In the genomic region with DNA sequence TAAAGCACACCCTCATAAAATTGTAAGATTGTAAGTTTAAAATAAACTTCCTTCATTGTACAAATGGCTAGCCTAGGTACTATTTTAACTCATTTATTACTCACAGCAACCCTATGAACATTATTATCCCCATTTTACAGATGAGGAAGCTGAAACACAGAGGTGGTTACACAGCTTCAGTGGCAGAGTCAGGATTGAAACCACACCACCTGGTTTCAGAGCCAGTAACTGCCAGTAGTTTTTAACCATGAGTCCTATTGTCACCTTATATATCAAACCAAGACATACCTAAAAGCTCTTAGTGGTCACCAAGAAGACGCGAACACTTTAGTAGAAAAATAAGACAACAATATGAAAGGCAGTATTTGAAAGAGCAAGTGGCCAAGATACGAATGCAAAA, we compare ENCODE assay signal across 4 cellular contexts. TPM values are rescaled to one million over a fixed set of nuclear protein-coding genes. Genes with fewer than 3 reads are reported as not detected.
"Had no signal": no experiment of that assay in that cellular context is flagged by ENCODE, and none has a peak within 500 bp of the region (broad histone marks: within the 10 kb centered on the region; RNA-seq: fewer than 3 reads in every experiment).

No MANE protein-coding gene starts in this region.

- H3K4me3 ChIP-seq: GM12878 had no signal

- ATAC-seq: GM12878 had no signal

- DNase-seq: GDM1, GF-D8 had no signal

RNA-seq across cellular contexts. Expression of a gene that starts 16.1 kb away (rescaled TPM):
- total RNA-seq: G401, GM12878 had no signal
- polyA plus RNA-seq: GM12878 had no signal
